Comparison of ENCODE assay signal across 1 cellular context in the genomic region with DNA sequence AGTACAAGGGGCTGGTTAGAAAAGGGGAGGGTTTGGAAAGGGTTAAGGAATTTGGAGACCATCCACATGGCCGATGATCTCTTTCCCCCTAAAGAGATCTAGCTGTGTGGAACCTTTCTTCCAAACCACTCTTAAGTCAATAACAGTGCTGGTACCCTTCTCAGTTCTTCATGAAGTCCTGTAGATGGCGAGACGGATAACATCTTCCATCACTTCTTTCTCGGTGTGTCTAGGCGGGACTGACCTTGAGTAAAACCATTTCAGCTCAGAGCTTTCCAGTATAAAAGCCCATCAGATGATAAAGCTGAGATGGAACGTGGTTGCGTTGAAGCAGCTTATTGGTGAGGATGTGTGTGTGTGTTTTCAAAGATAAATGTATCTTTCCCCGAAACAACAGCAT.
TF ChIP-seq lines count a peak whose summit lies in the region.

No MANE protein-coding gene starts in this region.

TF ChIP-seq in K562, 482 proteins besides CTCF, POLR2A, EP300 and RAD21 (continued from another document):
- TF ChIP-seq BRD9 (IDR thresholded peaks at IDR 0.05; ENCODE audit: low read depth, partially characterized antibody) (peak; percentile 19), ZNF12 (CRISPR knock-in tag; IDR thresholded peaks at IDR 0.05) (no peak), NFRKB (IDR thresholded peaks at IDR 0.05; ENCODE audit: low read depth) (no peak), TCF3 (CRISPR knock-in tag; IDR thresholded peaks at IDR 0.05) (peak; percentile 46; the same call in 1 of the 2 replicates), HDAC1 (IDR thresholded peaks at IDR 0.05) (no peak), CCNT2 (IDR thresholded peaks at IDR 0.05; ENCODE audit: borderline replicate concordance, extremely low read depth, insufficient read length, low read depth, low read length) (no peak), RCOR1 (IDR thresholded peaks at IDR 0.05; ENCODE audit: borderline replicate concordance in 1 of 2, low read depth in 2 of 2, low read length in 2 of 2) (peak in 1 of 2 experiments; percentile 64; a peak in 2 of 4 replicates), ZNF239 (CRISPR knock-in tag; IDR thresholded peaks at IDR 0.05) (no peak), RBBP5 (IDR thresholded peaks at IDR 0.05; ENCODE audit: borderline replicate concordance, insufficient read depth, low read length, poor library complexity, severe bottlenecking) (no peak), ESRRA (IDR thresholded peaks at IDR 0.05; ENCODE audit: borderline replicate concordance, low read depth) (peak; percentile 57; the same call in 1 of the 2 replicates), KAT7 (CRISPR knock-in tag; IDR thresholded peaks at IDR 0.05; ENCODE audit: borderline replicate concordance) (no peak; the same call in 1 of the 2 replicates)
- TF ChIP-seq, protein P1, sequence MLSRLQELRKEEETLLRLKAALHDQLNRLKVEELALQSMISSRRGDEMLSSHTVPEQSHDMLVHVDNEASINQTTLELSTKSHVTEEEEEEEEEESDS (CRISPR knock-in tag; IDR thresholded peaks at IDR 0.05): no peak
- TF ChIP-seq, protein P2, sequence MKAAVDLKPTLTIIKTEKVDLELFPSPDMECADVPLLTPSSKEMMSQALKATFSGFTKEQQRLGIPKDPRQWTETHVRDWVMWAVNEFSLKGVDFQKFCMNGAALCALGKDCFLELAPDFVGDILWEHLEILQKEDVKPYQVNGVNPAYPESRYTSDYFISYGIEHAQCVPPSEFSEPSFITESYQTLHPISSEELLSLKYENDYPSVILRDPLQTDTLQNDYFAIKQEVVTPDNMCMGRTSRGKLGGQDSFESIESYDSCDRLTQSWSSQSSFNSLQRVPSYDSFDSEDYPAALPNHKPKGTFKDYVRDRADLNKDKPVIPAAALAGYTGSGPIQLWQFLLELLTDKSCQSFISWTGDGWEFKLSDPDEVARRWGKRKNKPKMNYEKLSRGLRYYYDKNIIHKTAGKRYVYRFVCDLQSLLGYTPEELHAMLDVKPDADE (conservative IDR thresholded peaks at IDR 0.05; ENCODE audit: control insufficient read depth, low read depth, low read length): no peak
